ENCODE assay signal across 35 cellular contexts in genomic region chr5:62496152-62496551, GRCh38.
"Had no signal": no experiment of that assay in that cellular context is flagged by ENCODE, and none has a peak within 500 bp of the region (broad histone marks: within the 10 kb centered on the region; RNA-seq: fewer than 3 reads in every experiment).

No MANE protein-coding gene starts in this region.

- ATAC-seq: activated CD8-positive, alpha-beta memory T cell treated with anti-CD3 and anti-CD28 coated beads, Interleukin-2, amount 10 ng/mL, durations not matched to agents 7 days and 5 days; activated T-cell treated with anti-CD3 and anti-CD28 coated beads, Interleukin-2, amount 50 U/mL, for 72 hours; activated T-helper 17 cell treated with anti-CD3 and anti-CD28 coated beads, Interleukin-2, amount 50 U/mL, for 72 hours; Right ventricle myocardium inferior had no signal

- H3K4me2 ChIP-seq: PC-9 had no signal

- H3K9me3 Mint-ChIP-seq: activated CD4-positive, alpha-beta memory T cell treated with anti-CD3 and anti-CD28 coated beads, Interleukin-2, amount 10 ng/mL, durations not matched to agents 7 days and 5 days; activated naive CD8-positive, alpha-beta T cell treated with anti-CD3 and anti-CD28 coated beads, Interleukin-2, amount 10 ng/mL, durations not matched to agents 7 days and 5 days; activated T-cell treated with anti-CD3 and anti-CD28 coated beads, Interleukin-2, amount 50 U/mL, for 72 hours; activated T-helper 17 cell treated with anti-CD3 and anti-CD28 coated beads, Interleukin-2, amount 50 U/mL, for 72 hours had no signal

- H3K27ac ChIP-seq: ascending aorta, PC-9, RWPE1, VCaP had no signal

- H3K27ac Mint-ChIP-seq: activated CD4-positive, alpha-beta memory T cell treated with anti-CD3 and anti-CD28 coated beads, Interleukin-2, amount 10 ng/mL, durations not matched to agents 7 days and 5 days; activated CD8-positive, alpha-beta memory T cell treated with anti-CD3 and anti-CD28 coated beads, Interleukin-2, amount 10 ng/mL, durations not matched to agents 7 days and 5 days; activated naive CD8-positive, alpha-beta T cell treated with anti-CD3 and anti-CD28 coated beads, Interleukin-2, amount 10 ng/mL, durations not matched to agents 7 days and 5 days; activated T-cell treated with anti-CD3 and anti-CD28 coated beads, Interleukin-2, amount 50 U/mL, for 72 hours; activated T-helper 17 cell treated with anti-CD3 and anti-CD28 coated beads, Interleukin-2, amount 50 U/mL, for 72 hours had no signal

- DNase-seq: activated CD4-positive, alpha-beta memory T cell treated with anti-CD3 and anti-CD28 coated beads, Interleukin-2, amount 10 ng/mL, durations not matched to agents 7 days and 5 days; activated CD4-positive, alpha-beta T cell treated with anti-CD3 and anti-CD28 coated beads for 4 hours; activated CD8-positive, alpha-beta memory T cell treated with anti-CD3 and anti-CD28 coated beads for 24 hours; activated CD8-positive, alpha-beta memory T cell treated with anti-CD3 and anti-CD28 coated beads, Interleukin-2, amount 10 ng/mL, durations not matched to agents 7 days and 5 days; activated CD8-positive, alpha-beta memory T cell treated with anti-CD3 and anti-CD28 coated beads, Interleukin-2, amount 50 U/mL, for 48 hours; activated effector memory CD4-positive, alpha-beta T cell treated with anti-CD3 and anti-CD28 coated beads, Interleukin-2, amount 50 U/mL, for 16 hours; activated naive CD4-positive, alpha-beta T cell; activated naive CD4-positive, alpha-beta T cell treated with anti-CD3 and anti-CD28 coated beads, Interleukin-2, amount 50 U/mL, for 16 hours; activated naive CD8-positive, alpha-beta T cell treated with anti-CD3 and anti-CD28 coated beads, Interleukin-2, amount 10 ng/mL, durations not matched to agents 7 days and 5 days; activated T-cell treated with anti-CD3 and anti-CD28 coated beads, Interleukin-2, amount 50 U/mL, for 72 hours; amygdala; caudate nucleus; cerebellar nuclear complex; Kasumi-1; KG1; MG63; NCI-H1048; NCI-H1105 treated with DMSO at 0.1 percent for 48 hours; NCI-H1436; NCI-H1694 treated with DMSO at 0.1 percent for 48 hours; NCI-H2029; NCI-H345; NCI-H524 treated with DMSO at 0.1 percent for 48 hours; NK-92 treated with Interleukin-12 subunit alpha and Interleukin-12 subunit beta, amount 100 ng/mL, for 24 hours; PC-9; SIG-M5; SW 1271; T-helper 1 cell; T-helper 2 cell; T-helper 9 cell had no signal

- H3K9me3 ChIP-seq: ascending aorta, MG63 had no signal

- H3K27me3 ChIP-seq: ascending aorta, MG63 had no signal

- H3K4me3 ChIP-seq: ascending aorta, MG63, PC-9 had no signal

- H3K4me1 ChIP-seq: ascending aorta had no signal

- H3K4me3 Mint-ChIP-seq: activated CD4-positive, alpha-beta memory T cell treated with anti-CD3 and anti-CD28 coated beads, Interleukin-2, amount 10 ng/mL, durations not matched to agents 7 days and 5 days; activated CD8-positive, alpha-beta memory T cell treated with anti-CD3 and anti-CD28 coated beads, Interleukin-2, amount 10 ng/mL, durations not matched to agents 7 days and 5 days; activated naive CD8-positive, alpha-beta T cell treated with anti-CD3 and anti-CD28 coated beads, Interleukin-2, amount 10 ng/mL, durations not matched to agents 7 days and 5 days; activated T-cell treated with anti-CD3 and anti-CD28 coated beads, Interleukin-2, amount 50 U/mL, for 72 hours; activated T-helper 17 cell treated with anti-CD3 and anti-CD28 coated beads, Interleukin-2, amount 50 U/mL, for 72 hours had no signal

- H3K27me3 Mint-ChIP-seq: activated CD4-positive, alpha-beta memory T cell treated with anti-CD3 and anti-CD28 coated beads, Interleukin-2, amount 10 ng/mL, durations not matched to agents 7 days and 5 days; activated CD8-positive, alpha-beta memory T cell treated with anti-CD3 and anti-CD28 coated beads, Interleukin-2, amount 10 ng/mL, durations not matched to agents 7 days and 5 days; activated naive CD8-positive, alpha-beta T cell treated with anti-CD3 and anti-CD28 coated beads, Interleukin-2, amount 10 ng/mL, durations not matched to agents 7 days and 5 days; activated T-helper 17 cell treated with anti-CD3 and anti-CD28 coated beads, Interleukin-2, amount 50 U/mL, for 72 hours had no signal

- H2AFZ ChIP-seq: PC-9 had no signal

- H3K4me1 Mint-ChIP-seq: activated naive CD8-positive, alpha-beta T cell treated with anti-CD3 and anti-CD28 coated beads, Interleukin-2, amount 10 ng/mL, durations not matched to agents 7 days and 5 days; activated T-helper 17 cell treated with anti-CD3 and anti-CD28 coated beads, Interleukin-2, amount 50 U/mL, for 72 hours had no signal
